27 cellular contexts compared by ENCODE assay signal in the genomic region with DNA sequence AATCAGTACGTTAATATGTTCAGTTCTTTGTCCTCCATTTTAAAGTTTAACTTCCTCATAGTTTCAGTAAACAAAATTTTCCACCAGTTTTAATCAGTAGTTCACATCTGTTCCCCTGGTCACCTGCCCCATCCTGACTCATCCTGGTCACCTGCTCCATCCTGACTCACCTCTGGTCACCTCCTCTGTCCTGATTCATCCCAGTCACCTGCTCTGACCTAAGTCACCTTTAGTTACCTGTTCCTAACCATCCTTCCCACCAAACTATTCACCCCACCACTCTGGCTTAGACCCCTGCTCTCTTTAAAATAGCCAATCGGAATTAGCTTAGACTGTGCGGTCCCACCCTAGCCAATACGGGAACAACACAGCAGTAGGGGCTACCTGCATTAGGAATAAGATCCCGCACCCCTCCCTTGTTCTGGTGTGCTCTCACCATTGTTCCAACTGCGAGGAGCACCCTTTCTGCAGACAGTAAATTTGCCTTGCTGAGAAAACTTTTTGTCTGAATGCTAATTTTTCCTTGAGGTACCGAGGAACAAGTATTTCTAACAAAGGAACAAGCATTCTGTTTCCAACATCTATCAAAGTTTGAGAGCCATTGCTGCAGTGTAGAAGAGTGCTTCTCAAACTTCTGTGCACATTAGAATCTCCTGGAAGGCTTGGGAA.
DNase-seq lines count a peak whose midpoint lies in the region; ATAC-seq, FAIRE-seq and TF ChIP-seq lines count a peak whose summit lies in the region.
"Had no signal": no experiment of that assay in that cellular context is flagged by ENCODE, and none has a peak within 500 bp of the region (broad histone marks: within the 10 kb centered on the region; RNA-seq: fewer than 3 reads in every experiment).

No MANE protein-coding gene starts in this region.

- peak; percentile 11 for DNase-seq in activated CD8-positive, alpha-beta memory T cell treated with anti-CD3 and anti-CD28 coated beads, Interleukin-2, amount 10 ng/mL, durations not matched to agents 7 days and 5 days
- no peak for DNase-seq in activated CD8-positive, alpha-beta memory T cell treated with anti-CD3 and anti-CD28 coated beads, Interleukin-2, amount 50 U/mL, for 48 hours
- DNase-seq in K562 (ENCODE audit: extremely low read depth in 1 of 4, low spot score in 3 of 4) (no peak), kidney tubule cell (ENCODE audit: low spot score) (peak; percentile 72), SW 1271 (lab: John Stamatoyannopoulos, UW) (no peak)
- DNase-seq: 8988T, AML-193, C1 segment of cervical spinal cord, HFFc6, KBM-7, MM.1S, NCI-H1048, NCI-H1417 treated with DMSO at 0.1 percent for 48 hours, NCI-H187, NCI-H446 treated with DMSO at 0.1 percent for 48 hours, NCI-H526 treated with DMSO at 0.1 percent for 48 hours, PC-3, RPMI8226, SHP77 treated with DMSO at 0.1 percent for 48 hours had no signal

- peaks cover 11% of the 10 kb centered on the region for H3K27me3 Mint-ChIP-seq in activated CD8-positive, alpha-beta memory T cell treated with anti-CD3 and anti-CD28 coated beads, Interleukin-2, amount 10 ng/mL, durations not matched to agents 7 days and 5 days

- H3K4me1 ChIP-seq in K562 (replicated peaks in 1 of 2; ENCODE audit: control insufficient read depth in 2 of 2, insufficient read depth in 2 of 2, low read length in 2 of 2): no peaks in the 10 kb centered on the region

- FAIRE-seq in K562 (lab: Jason Lieb, UNC): no peak
- FAIRE-seq: G401.6, GM18507, GM19239, H54 had no signal

- TF ChIP-seq EP300 in K562 (IDR thresholded peaks at IDR 0.05; ENCODE audit: low read length): no peak

- 0% methylated on average over 7 of the region's 7 CpGs for WGBS in K562 (ENCODE audit: insufficient coverage, low coverage, missing lambda C conversion rate)

- TF ChIP-seq RAD21 in K562 (CRISPR knock-in tag; conservative IDR thresholded peaks at IDR 0.05 in 1 of 2, IDR thresholded peaks at IDR 0.05 in 1 of 2): no peak

- no peak overlapping the region for H3K27ac Mint-ChIP-seq in activated CD8-positive, alpha-beta memory T cell treated with anti-CD3 and anti-CD28 coated beads, Interleukin-2, amount 10 ng/mL, durations not matched to agents 7 days and 5 days
- H3K27ac Mint-ChIP-seq: CD8-positive, alpha-beta T cell; HFFc6 had no signal

- no peak overlapping the region for H3K4me3 Mint-ChIP-seq in activated CD8-positive, alpha-beta memory T cell treated with anti-CD3 and anti-CD28 coated beads, Interleukin-2, amount 10 ng/mL, durations not matched to agents 7 days and 5 days
- H3K4me3 Mint-ChIP-seq: CD8-positive, alpha-beta T cell; HFFc6 had no signal

- H3K9me3 Mint-ChIP-seq in activated CD8-positive, alpha-beta memory T cell treated with anti-CD3 and anti-CD28 coated beads, Interleukin-2, amount 10 ng/mL, durations not matched to agents 7 days and 5 days (ENCODE audit: low read depth): peaks cover 8% of the 10 kb centered on the region

- peaks cover 21% of the 10 kb centered on the region for H3K4me1 Mint-ChIP-seq in activated CD8-positive, alpha-beta memory T cell treated with anti-CD3 and anti-CD28 coated beads, Interleukin-2, amount 10 ng/mL, durations not matched to agents 7 days and 5 days

- CTCF ChIA-PET in activated CD8-positive, alpha-beta memory T cell treated with anti-CD3 and anti-CD28 coated beads, Interleukin-2, amount 10 ng/mL, durations not matched to agents 7 days and 5 days (lab: Charles Lee): no interaction called here
- CTCF ChIA-PET in K562 (lab: Yijun Ruan, JAX; ENCODE audit: low intra/inter-chr PET ratio): no interaction called here

- BruUV-seq in K562 (replicated peaks; lab: Mats Ljungman, UMichigan): no TSS peak

- no peak overlapping the region for H3K27ac ChIP-seq in K562 (ENCODE audit: extremely low read depth, low read depth, low read length)
- H3K27ac ChIP-seq: SK-N-MC had no signal

- in situ Hi-C loops in K562 (cut with MboI): no loop called here

- no peaks in the 10 kb centered on the region for H4K20me1 ChIP-seq in K562 (replicated peaks; ENCODE audit: control insufficient read depth, insufficient read depth, low read length)

- no peaks in the 10 kb centered on the region for H3K79me2 ChIP-seq in K562 (ENCODE audit: control insufficient read depth, insufficient read depth, low read length)

- H3K4me3 ChIP-seq in K562: no peak overlapping the region
- H3K4me3 ChIP-seq: SK-N-MC had no signal

- POLR2A ChIA-PET in K562 (lab: Yijun Ruan, JAX): no interaction called here

- intact Hi-C loops in K562 (cut with micrococcal nuclease): no loop called here

- TF ChIP-seq POLR2A in K562 (conservative IDR thresholded peaks at IDR 0.05): no peak

- peaks cover 0 to 22% of the 10 kb centered on the region in 2 experiments; a peak in 2 of 5 replicates for H3K27me3 ChIP-seq in K562 (ENCODE audit: control insufficient read depth in 2 of 2, insufficient read depth in 2 of 2, low read length in 2 of 2)

- no peak overlapping the region for H3K9ac ChIP-seq in K562 (ENCODE audit: insufficient read depth in 1 of 2, low read depth in 2 of 2, low read length in 2 of 2)

- no peak overlapping the region for H3K4me2 ChIP-seq in K562 (ENCODE audit: insufficient read depth, low read length)

- H3K36me3 ChIP-seq in K562 (ENCODE audit: control insufficient read depth, insufficient read depth, low read length): no peaks in the 10 kb centered on the region

- no peak for ATAC-seq in activated CD8-positive, alpha-beta memory T cell treated with anti-CD3 and anti-CD28 coated beads, Interleukin-2, amount 10 ng/mL, durations not matched to agents 7 days and 5 days
- ATAC-seq in K562: no peak
- ATAC-seq in GM21423 (IDR thresholded peaks at IDR 0.05; ENCODE audit: unreplicated experiment): no peak
- no peak for ATAC-seq in GM21825 (IDR thresholded peaks at IDR 0.05; ENCODE audit: unreplicated experiment)
- ATAC-seq: CD8-positive, alpha-beta T cell; PC-3 had no signal

- peaks cover 2% of the 10 kb centered on the region for H3K36me3 Mint-ChIP-seq in activated CD8-positive, alpha-beta memory T cell treated with anti-CD3 and anti-CD28 coated beads, Interleukin-2, amount 10 ng/mL, durations not matched to agents 7 days and 5 days
- H3K36me3 Mint-ChIP-seq: CD8-positive, alpha-beta T cell had no signal

- TF ChIP-seq CTCF in K562 (IDR thresholded peaks at IDR 0.05 in 2 of 3, conservative IDR thresholded peaks at IDR 0.05 in 1 of 3; ENCODE audit: insufficient read depth in 2 of 3, low read depth in 1 of 3, low read length in 3 of 3): no peak

- no peaks in the 10 kb centered on the region for H3K9me3 ChIP-seq in K562 (replicated peaks; ENCODE audit: control insufficient read depth, insufficient read depth, low read depth, low read length)

- no peak overlapping the region for H2AFZ ChIP-seq in K562 (ENCODE audit: low read depth, low read length)

- no peaks in the 10 kb centered on the region for H3K9me1 ChIP-seq in K562 (ENCODE audit: control insufficient read depth, insufficient read depth, low read length)

TF ChIP-seq in K562, 482 proteins besides CTCF, POLR2A, EP300 and RAD21:
- TF ChIP-seq ZNF561 (CRISPR knock-in tag; conservative IDR thresholded peaks at IDR 0.05): 0 out of 2 replicates have a peak, but pooled peaks have one; percentile 7
- TF ChIP-seq JUND (IDR thresholded peaks at IDR 0.05; ENCODE audit: borderline replicate concordance, low read depth, low read length): no peak
- no peak for TF ChIP-seq JUND (tag; IDR thresholded peaks at IDR 0.05; ENCODE audit: borderline replicate concordance, low read depth, low read length)
- peak; percentile 71 for TF ChIP-seq CBX5 (IDR thresholded peaks at IDR 0.05; ENCODE audit: borderline replicate concordance, low read depth)
- TF ChIP-seq CBX3 (IDR thresholded peaks at IDR 0.05; ENCODE audit: borderline replicate concordance in 1 of 2, low read length in 2 of 2): peak in 1 of 2 experiments; percentile 82; a peak in 1 of 3 replicates
- peak; percentile 77 for TF ChIP-seq ZNF280A (IDR thresholded peaks at IDR 0.05; ENCODE audit: low read depth, partially characterized antibody)
- no peak for TF ChIP-seq GABPB1 (CRISPR knock-in tag; IDR thresholded peaks at IDR 0.05)
TF ChIP-seq in K562: peak in this region for 4.

Comparison
In these comparisons a context has a peak if more than half of its experiments do, and no peak if none do; other contexts are left out.
1. DNase-seq: peak in activated CD8-positive, alpha-beta memory T cell treated with anti-CD3 and anti-CD28 coated beads, Interleukin-2, amount 10 ng/mL, durations not matched to agents 7 days and 5 days (single experiment) and kidney tubule cell (single experiment); none in activated CD8-positive, alpha-beta memory T cell treated with anti-CD3 and anti-CD28 coated beads, Interleukin-2, amount 50 U/mL, for 48 hours (single experiment), K562 (0 of 4) and SW 1271 (0 of 2).